In the genomic region with DNA sequence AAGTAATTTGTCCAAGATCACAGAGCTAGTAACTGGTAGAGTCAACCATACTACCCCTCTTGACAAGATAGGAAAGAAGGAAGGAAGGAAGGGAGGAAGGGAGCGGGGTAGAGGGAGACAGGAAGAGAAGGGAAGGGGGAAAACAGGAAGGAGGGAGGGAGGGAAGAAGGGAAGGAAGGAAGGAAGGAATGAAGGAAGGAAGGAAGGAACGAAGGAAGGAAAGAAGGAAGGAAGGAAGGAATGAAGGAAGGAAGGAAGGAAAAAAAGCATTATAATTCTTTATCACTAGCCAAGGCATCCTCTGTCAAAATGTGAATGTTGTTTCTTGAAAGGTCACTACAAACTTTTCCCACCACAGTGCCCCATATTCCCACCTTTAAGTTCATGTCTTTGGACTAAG, we compare ENCODE assay signal across 2 cellular contexts.
TF ChIP-seq lines count a peak whose summit lies in the region.

No MANE protein-coding gene starts in this region.

TF ChIP-seq in HepG2, 621 proteins besides CTCF, POLR2A, EP300 and RAD21 (continued from another document):
- TF ChIP-seq ZNF512 (CRISPR knock-in tag; IDR thresholded peaks at IDR 0.05) (peak; percentile 77; the same call in 1 of the 2 replicates), HNRNPK (IDR thresholded peaks at IDR 0.05; ENCODE audit: low read depth, low read length, poor library complexity, severe bottlenecking) (peak; percentile 76)

TF ChIP-seq in K562, 482 proteins besides CTCF, POLR2A, EP300 and RAD21:
- TF ChIP-seq, protein P1, sequence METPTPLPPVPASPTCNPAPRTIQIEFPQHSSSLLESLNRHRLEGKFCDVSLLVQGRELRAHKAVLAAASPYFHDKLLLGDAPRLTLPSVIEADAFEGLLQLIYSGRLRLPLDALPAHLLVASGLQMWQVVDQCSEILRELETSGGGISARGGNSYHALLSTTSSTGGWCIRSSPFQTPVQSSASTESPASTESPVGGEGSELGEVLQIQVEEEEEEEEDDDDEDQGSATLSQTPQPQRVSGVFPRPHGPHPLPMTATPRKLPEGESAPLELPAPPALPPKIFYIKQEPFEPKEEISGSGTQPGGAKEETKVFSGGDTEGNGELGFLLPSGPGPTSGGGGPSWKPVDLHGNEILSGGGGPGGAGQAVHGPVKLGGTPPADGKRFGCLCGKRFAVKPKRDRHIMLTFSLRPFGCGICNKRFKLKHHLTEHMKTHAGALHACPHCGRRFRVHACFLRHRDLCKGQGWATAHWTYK (CRISPR knock-in tag; IDR thresholded peaks at IDR 0.05): no peak
- peak; percentile 78 for TF ChIP-seq ZNF512 (tag; IDR thresholded peaks at IDR 0.05)
